In the genomic region with DNA sequence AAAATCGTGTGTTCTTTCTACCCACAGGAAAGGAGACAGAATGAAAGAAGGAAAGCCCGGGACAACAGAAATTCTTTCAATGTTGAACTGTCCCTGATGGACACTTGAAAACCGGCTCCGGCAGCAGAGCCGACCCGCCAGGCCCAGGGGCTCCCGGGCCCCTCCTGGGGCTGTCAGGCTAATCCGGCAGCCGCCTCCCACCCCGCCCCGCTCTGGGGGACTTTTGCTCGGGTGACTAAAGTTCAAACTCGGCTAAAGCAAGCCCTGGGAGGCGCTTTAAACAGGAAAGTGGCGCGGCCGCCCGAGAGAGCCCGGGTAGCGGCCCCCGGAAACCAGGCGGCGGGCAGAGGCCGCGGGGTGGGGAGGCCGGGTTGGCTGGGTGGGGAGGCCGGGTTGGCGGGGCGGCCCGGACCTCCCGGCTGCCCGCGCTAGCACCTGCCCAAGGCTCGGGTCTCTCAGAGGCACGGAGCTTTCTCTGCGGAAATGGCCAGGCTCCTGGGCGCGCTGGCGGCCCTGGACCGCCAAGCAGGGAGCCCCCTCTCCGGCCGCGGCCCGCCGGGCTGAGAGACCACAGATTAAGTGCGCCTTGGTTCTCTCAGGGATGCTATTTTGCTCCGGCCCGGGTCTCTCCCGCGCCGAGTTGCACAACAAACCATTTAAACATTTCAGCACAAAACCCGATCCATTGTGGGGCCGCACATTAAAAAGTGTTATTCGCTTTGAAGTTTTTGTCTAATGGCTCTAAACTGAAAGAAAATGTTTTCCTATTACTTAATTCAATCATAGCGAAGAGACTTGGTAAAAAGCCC, we compare ENCODE assay signal across 13 cellular contexts. TPM values are rescaled to one million over a fixed set of nuclear protein-coding genes. Genes with fewer than 3 reads are reported as not detected.
DNase-seq lines count a peak whose midpoint lies in the region; ATAC-seq and TF ChIP-seq lines count a peak whose summit lies in the region.
"Had no signal": no experiment of that assay in that cellular context is flagged by ENCODE, and none has a peak within 500 bp of the region (broad histone marks: within the 10 kb centered on the region; RNA-seq: fewer than 3 reads in every experiment).

No MANE protein-coding gene starts in this region.

- no peaks in the 10 kb centered on the region for H3K79me2 ChIP-seq in DND-41 (ENCODE audit: insufficient read depth, low read length)

- peaks cover 23 to 29% (median 28%) of the 10 kb centered on the region in 3 donors for H3K4me1 Mint-ChIP-seq in IgD-negative memory B cell
- H3K4me1 Mint-ChIP-seq in activated naive CD8-positive, alpha-beta T cell treated with anti-CD3 and anti-CD28 coated beads, Interleukin-2, amount 50 U/mL, for 24 hours = peaks cover 32% of the 10 kb centered on the region
- peaks cover 24 to 25% of the 10 kb centered on the region in 2 donors for H3K4me1 Mint-ChIP-seq in natural killer cell treated with Interleukin-12 subunit alpha and Interleukin-12 subunit beta and Interleukin-15 and Interleukin-18, amount 100 ng/mL, for 72 hours (ENCODE audit: low read depth in 2 of 2)

- DNase-seq in DND-41 (peak; percentile 62), cerebellar cortex (ENCODE audit: low spot score) (no peak), NCI-H510A (lab: John Stamatoyannopoulos, UW) (no peak), pons (ENCODE audit: low spot score) (no peak)
- DNase-seq in activated naive CD8-positive, alpha-beta T cell treated with anti-CD3 and anti-CD28 coated beads, Interleukin-2, amount 50 U/mL, for 24 hours = no peak
- DNase-seq in natural killer cell treated with Interleukin-12 subunit alpha and Interleukin-12 subunit beta and Interleukin-15 and Interleukin-18, amount 100 ng/mL, for 72 hours (ENCODE audit: low spot score) = no peak
- DNase-seq: activated CD4-positive, alpha-beta T cell treated with anti-CD3 and anti-CD28 coated beads for 48 hours; EL; NCI-H1048; posterior cingulate gyrus; RPMI8226 had no signal

- peaks cover 37% of the 10 kb centered on the region for H3K27me3 ChIP-seq in DND-41 (ENCODE audit: insufficient read depth, low read length, poor library complexity)

- peaks cover 4% of the 10 kb centered on the region for H3K36me3 Mint-ChIP-seq in IgD-negative memory B cell
- no peaks in the 10 kb centered on the region for H3K36me3 Mint-ChIP-seq in activated naive CD8-positive, alpha-beta T cell treated with anti-CD3 and anti-CD28 coated beads, Interleukin-2, amount 50 U/mL, for 24 hours (ENCODE audit: low read depth)
- peaks cover 5% of the 10 kb centered on the region for H3K36me3 Mint-ChIP-seq in natural killer cell treated with Interleukin-12 subunit alpha and Interleukin-12 subunit beta and Interleukin-15 and Interleukin-18, amount 100 ng/mL, for 72 hours

- H3K9me3 ChIP-seq in DND-41 (ENCODE audit: insufficient read depth, low read length, severe bottlenecking) = no peaks in the 10 kb centered on the region

- H3K4me2 ChIP-seq in DND-41 (ENCODE audit: insufficient read depth, low read length) = peak overlapping the region; percentile 83

- H3K27ac Mint-ChIP-seq in IgD-negative memory B cell = peak overlapping the region in 1 of 3 donors; percentile 7
- H3K27ac Mint-ChIP-seq in activated naive CD8-positive, alpha-beta T cell treated with anti-CD3 and anti-CD28 coated beads, Interleukin-2, amount 50 U/mL, for 24 hours = no peak overlapping the region
- H3K27ac Mint-ChIP-seq in natural killer cell treated with Interleukin-12 subunit alpha and Interleukin-12 subunit beta and Interleukin-15 and Interleukin-18, amount 100 ng/mL, for 72 hours = no peak overlapping the region

- peak overlapping the region; percentile 50 for H3K9ac ChIP-seq in DND-41 (ENCODE audit: low read depth, low read length)

- H2AFZ ChIP-seq in DND-41 (ENCODE audit: low read depth, low read length) = peak overlapping the region; percentile 57

- peaks cover 2 to 12% (median 3%) of the 10 kb centered on the region in 3 donors for H3K9me3 Mint-ChIP-seq in IgD-negative memory B cell
- no peaks in the 10 kb centered on the region for H3K9me3 Mint-ChIP-seq in activated naive CD8-positive, alpha-beta T cell treated with anti-CD3 and anti-CD28 coated beads, Interleukin-2, amount 50 U/mL, for 24 hours
- H3K9me3 Mint-ChIP-seq in natural killer cell treated with Interleukin-12 subunit alpha and Interleukin-12 subunit beta and Interleukin-15 and Interleukin-18, amount 100 ng/mL, for 72 hours = no peaks in the 10 kb centered on the region

- no peaks in the 10 kb centered on the region for H3K36me3 ChIP-seq in DND-41 (ENCODE audit: insufficient read depth, low read length)

- peaks cover 49% of the 10 kb centered on the region for H3K27me3 Mint-ChIP-seq in IgD-negative memory B cell
- peaks cover 71% of the 10 kb centered on the region for H3K27me3 Mint-ChIP-seq in activated naive CD8-positive, alpha-beta T cell treated with anti-CD3 and anti-CD28 coated beads, Interleukin-2, amount 50 U/mL, for 24 hours
- H3K27me3 Mint-ChIP-seq in natural killer cell treated with Interleukin-12 subunit alpha and Interleukin-12 subunit beta and Interleukin-15 and Interleukin-18, amount 100 ng/mL, for 72 hours = peaks cover 54 to 74% of the 10 kb centered on the region in 2 donors

- H3K4me3 Mint-ChIP-seq in IgD-negative memory B cell = peak overlapping the region; percentile 49 to 88 (median 71)
- H3K4me3 Mint-ChIP-seq in activated naive CD8-positive, alpha-beta T cell treated with anti-CD3 and anti-CD28 coated beads, Interleukin-2, amount 50 U/mL, for 24 hours = peak overlapping the region; percentile 66
- H3K4me3 Mint-ChIP-seq in natural killer cell treated with Interleukin-12 subunit alpha and Interleukin-12 subunit beta and Interleukin-15 and Interleukin-18, amount 100 ng/mL, for 72 hours = peak overlapping the region; percentile 88

- H3K4me1 ChIP-seq in DND-41 (ENCODE audit: insufficient read depth, low read length) = peaks cover 30% of the 10 kb centered on the region

- peak overlapping the region; percentile 30 to 60 for H3K4me3 ChIP-seq in DND-41 (ENCODE audit: low read depth in 1 of 2, low read length in 2 of 2)

- peak overlapping the region; percentile 33; the same call in 1 of the 2 replicates for H3K27ac ChIP-seq in DND-41 (ENCODE audit: low read length)

- TF ChIP-seq CTCF in DND-41 (IDR thresholded peaks at IDR 0.05; ENCODE audit: borderline replicate concordance, extremely low read depth, low read length, poor library complexity, severe bottlenecking) = no peak

- peak; percentile 71 for ATAC-seq in DND-41 (ENCODE audit: insufficient read depth, low read depth)
- ATAC-seq in activated naive CD8-positive, alpha-beta T cell treated with anti-CD3 and anti-CD28 coated beads, Interleukin-2, amount 50 U/mL, for 24 hours = peak; percentile 11
- ATAC-seq in natural killer cell treated with Interleukin-12 subunit alpha and Interleukin-12 subunit beta and Interleukin-15 and Interleukin-18, amount 100 ng/mL, for 72 hours = peak; percentile 47 to 50
- no peak for ATAC-seq in GM18511 (IDR thresholded peaks at IDR 0.05; ENCODE audit: unreplicated experiment)

- H4K20me1 ChIP-seq in DND-41 (ENCODE audit: insufficient read depth, low read length) = no peaks in the 10 kb centered on the region

RNA-seq across cellular contexts. Expression of a gene that starts 2.6 kb away (rescaled TPM):
- not detected for polyA plus RNA-seq in IgD-negative memory B cell
- not detected for total RNA-seq in natural killer cell treated with Interleukin-12 subunit alpha and Interleukin-12 subunit beta and Interleukin-15 and Interleukin-18, amount 100 ng/mL, for 72 hours
